Comparison of ENCODE assay signal across 2 cellular contexts in the genomic region with DNA sequence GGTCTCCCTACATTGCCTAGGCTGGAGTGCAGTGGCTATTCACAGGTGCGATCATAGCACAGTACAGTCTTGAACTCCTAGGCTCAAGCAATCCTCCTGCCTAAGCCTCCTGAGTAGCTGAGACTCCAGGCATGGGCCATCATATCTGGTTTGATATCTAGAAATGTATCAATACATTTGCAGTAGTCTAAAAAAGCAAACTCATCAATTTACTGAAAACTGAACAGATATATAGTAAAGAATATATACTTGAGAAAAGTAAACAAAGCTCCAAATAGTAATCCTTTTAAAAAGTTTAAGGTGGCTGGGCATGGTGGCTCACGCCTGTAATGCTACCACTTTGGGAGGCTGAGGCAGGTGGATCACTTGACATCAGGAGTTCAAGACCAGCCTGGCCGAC.
A peak's percentile ranks its signal among the peaks of the same experiment; 100 is the strongest.
TF ChIP-seq lines count a peak whose summit lies in the region.

No MANE protein-coding gene starts in this region.

TF ChIP-seq in HepG2, 621 proteins besides CTCF, POLR2A, EP300 and RAD21:
- no peak for TF ChIP-seq ZNF550 (CRISPR knock-in tag; IDR thresholded peaks at IDR 0.05; ENCODE audit: borderline replicate concordance)
- TF ChIP-seq ZNF335 (CRISPR knock-in tag; IDR thresholded peaks at IDR 0.05) = no peak
- TF ChIP-seq, protein P1, sequence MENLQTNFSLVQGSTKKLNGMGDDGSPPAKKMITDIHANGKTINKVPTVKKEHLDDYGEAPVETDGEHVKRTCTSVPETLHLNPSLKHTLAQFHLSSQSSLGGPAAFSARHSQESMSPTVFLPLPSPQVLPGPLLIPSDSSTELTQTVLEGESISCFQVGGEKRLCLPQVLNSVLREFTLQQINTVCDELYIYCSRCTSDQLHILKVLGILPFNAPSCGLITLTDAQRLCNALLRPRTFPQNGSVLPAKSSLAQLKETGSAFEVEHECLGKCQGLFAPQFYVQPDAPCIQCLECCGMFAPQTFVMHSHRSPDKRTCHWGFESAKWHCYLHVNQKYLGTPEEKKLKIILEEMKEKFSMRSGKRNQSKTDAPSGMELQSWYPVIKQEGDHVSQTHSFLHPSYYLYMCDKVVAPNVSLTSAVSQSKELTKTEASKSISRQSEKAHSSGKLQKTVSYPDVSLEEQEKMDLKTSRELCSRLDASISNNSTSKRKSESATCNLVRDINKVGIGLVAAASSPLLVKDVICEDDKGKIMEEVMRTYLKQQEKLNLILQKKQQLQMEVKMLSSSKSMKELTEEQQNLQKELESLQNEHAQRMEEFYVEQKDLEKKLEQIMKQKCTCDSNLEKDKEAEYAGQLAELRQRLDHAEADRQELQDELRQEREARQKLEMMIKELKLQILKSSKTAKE (CRISPR knock-in tag; IDR thresholded peaks at IDR 0.05; ENCODE audit: borderline replicate concordance) = no peak
- TF ChIP-seq MAFK (conservative IDR thresholded peaks at IDR 0.05 in 1 of 2, IDR thresholded peaks at IDR 0.05 in 1 of 2; ENCODE audit: low read length in 2 of 2) = peak; percentile 59 to 82; a peak in 3 of 4 replicates
- peak; percentile 60 for TF ChIP-seq MAFF (IDR thresholded peaks at IDR 0.05; ENCODE audit: low read depth, low read length)

TF ChIP-seq in IMR-90, 13 proteins besides CTCF, POLR2A, EP300 and RAD21:
- TF ChIP-seq MAFK (IDR thresholded peaks at IDR 0.05; ENCODE audit: low read depth, low read length) = peak; percentile 59
- TF ChIP-seq RCOR1 (IDR thresholded peaks at IDR 0.05; ENCODE audit: insufficient replicate concordance, low read length) = no peak
- no peak for TF ChIP-seq NFE2L2 (IDR thresholded peaks at IDR 0.05; ENCODE audit: low read depth, low read length)
